3 cellular contexts compared by ENCODE assay signal in genomic region chr16:11927288-11927829, GRCh38. TPM values are rescaled to one million over a fixed set of nuclear protein-coding genes. Genes with fewer than 3 reads are reported as not detected.
"Had no signal": no experiment of that assay in that cellular context is flagged by ENCODE, and none has a peak within 500 bp of the region (broad histone marks: within the 10 kb centered on the region; RNA-seq: fewer than 3 reads in every experiment).

No MANE protein-coding gene starts in this region.

RNA-seq across cellular contexts. Expression of gene TNFRSF17, which starts 37.7 kb away (rescaled TPM):
- total RNA-seq: LHCN-M2, MCF 10A, NCI-H460 had no signal
